ENCODE assay signal across 1 cellular context in genomic region chr10:119394657-119395286, GRCh38.
TF ChIP-seq lines count a peak whose summit lies in the region.

No MANE protein-coding gene starts in this region.

TF ChIP-seq in IMR-90, 13 proteins besides CTCF, POLR2A, EP300 and RAD21 (continued from another document):
- TF ChIP-seq MAZ (IDR thresholded peaks at IDR 0.05; ENCODE audit: borderline replicate concordance, low read depth, low read length), result no peak
- TF ChIP-seq MXI1 (IDR thresholded peaks at IDR 0.05; ENCODE audit: borderline replicate concordance, low read depth, low read length), result no peak
- TF ChIP-seq RFX5 (IDR thresholded peaks at IDR 0.05; ENCODE audit: low read depth, low read length), result no peak
- no peak for TF ChIP-seq ELK1 (IDR thresholded peaks at IDR 0.05; ENCODE audit: borderline replicate concordance, low read depth, low read length)
- TF ChIP-seq BHLHE40 (IDR thresholded peaks at IDR 0.05; ENCODE audit: low read depth, low read length), result no peak
- TF ChIP-seq RCOR1 (IDR thresholded peaks at IDR 0.05; ENCODE audit: insufficient replicate concordance, low read length), result no peak
- TF ChIP-seq MAFK (IDR thresholded peaks at IDR 0.05; ENCODE audit: low read depth, low read length), result no peak
- no peak for TF ChIP-seq CHD1 (IDR thresholded peaks at IDR 0.05; ENCODE audit: low read depth, low read length)
- no peak for TF ChIP-seq SMC3 (IDR thresholded peaks at IDR 0.05; ENCODE audit: low read depth, low read length)
- TF ChIP-seq USF2 (IDR thresholded peaks at IDR 0.05; ENCODE audit: low read depth, low read length), result no peak
- TF ChIP-seq NFE2L2 (IDR thresholded peaks at IDR 0.05; ENCODE audit: low read depth, low read length), result no peak
